In the genomic region with DNA sequence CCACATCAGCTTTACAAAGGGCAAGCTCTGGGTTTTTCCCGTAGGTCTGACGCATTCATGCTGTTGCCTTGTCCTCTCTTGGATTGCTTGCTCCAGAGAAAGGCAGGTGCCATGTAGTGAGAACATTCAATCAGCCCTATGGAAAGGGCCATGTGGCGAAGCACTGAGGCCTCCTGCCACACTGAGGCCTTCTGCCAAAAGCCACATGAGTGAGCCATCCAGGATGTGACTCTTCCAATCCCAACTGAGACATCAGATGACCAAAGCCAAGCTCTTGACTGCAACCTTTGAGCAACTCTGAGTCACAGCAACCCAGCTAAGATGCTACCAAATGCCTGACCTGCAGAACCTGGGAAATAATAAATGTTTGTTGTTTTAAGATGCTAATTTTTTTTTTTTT, we compare ENCODE assay signal across 23 cellular contexts. TPM values are rescaled to one million over a fixed set of nuclear protein-coding genes. Genes with fewer than 3 reads are reported as not detected.
DNase-seq lines count a peak whose midpoint lies in the region; ATAC-seq and TF ChIP-seq lines count a peak whose summit lies in the region.
"Had no signal": no experiment of that assay in that cellular context is flagged by ENCODE, and none has a peak within 500 bp of the region (broad histone marks: within the 10 kb centered on the region; RNA-seq: fewer than 3 reads in every experiment).

No MANE protein-coding gene starts in this region.

- no peaks in the 10 kb centered on the region for H3K9me3 ChIP-seq in MG63
- H3K9me3 ChIP-seq: Peyer's patch, prostate gland had no signal

- H3K4me3 ChIP-seq in MG63, result no peak overlapping the region
- no peak overlapping the region for H3K4me3 ChIP-seq in brain microvascular endothelial cell (ENCODE audit: low read depth, low read length)
- H3K4me3 ChIP-seq: Peyer's patch, prostate gland had no signal

- in situ Hi-C loops in brain microvascular endothelial cell (cut with HindIII; ENCODE audit: low pct_ligation_motif_present, low sequenced_read_pairs), result no loop called here

- peaks cover 8% of the 10 kb centered on the region for H3K27me3 Mint-ChIP-seq in activated T-cell treated with anti-CD3 and anti-CD28 coated beads, Interleukin-2, amount 50 U/mL, for 72 hours (ENCODE audit: low read depth)

- no peak for DNase-seq in activated T-cell treated with anti-CD3 and anti-CD28 coated beads, Interleukin-2, amount 50 U/mL, for 72 hours
- DNase-seq in activated T-cell treated with anti-CD3 and anti-CD28 coated beads, Interleukin-2, amount 50 U/mL, for 48 hours, result no peak
- DNase-seq in MG63 (peak; percentile 48), brain microvascular endothelial cell (peak; percentile 33), stromal cell of bone marrow (ENCODE audit: low read depth) (peak; percentile 47)
- DNase-seq: activated CD4-positive, alpha-beta memory T cell treated with anti-CD3 and anti-CD28 coated beads for 36 hours; activated T-cell treated with anti-CD3 and anti-CD28 coated beads, Interleukin-2, amount 50 U/mL, for 24 hours; islet precursor cell; mesendoderm; NCI-H1092 treated with DMSO at 0.1 percent for 48 hours; NCI-H774; Peyer's patch; stimulated activated naive CD4-positive, alpha-beta T cell; SW 1271 had no signal

- peaks cover 0 to 3% of the 10 kb centered on the region in 2 donors for H3K36me3 Mint-ChIP-seq in activated T-cell treated with anti-CD3 and anti-CD28 coated beads, Interleukin-2, amount 50 U/mL, for 72 hours (ENCODE audit: insufficient read depth in 2 of 2)
- H3K36me3 Mint-ChIP-seq: activated CD4-positive, alpha-beta memory T cell treated with anti-CD3 and anti-CD28 coated beads for 36 hours; activated naive CD4-positive, alpha-beta T cell treated with anti-CD3 and anti-CD28 coated beads, Interleukin-2, amount 50 U/mL, for 72 hours; type B pancreatic cell had no signal

- peaks cover 3% of the 10 kb centered on the region; the same call in 1 of the 2 replicates for H3K27me3 ChIP-seq in MG63
- H3K27me3 ChIP-seq in brain microvascular endothelial cell (replicated peaks), result peaks cover under 1% of the 10 kb centered on the region
- H3K27me3 ChIP-seq: Peyer's patch had no signal

- no peaks in the 10 kb centered on the region for H3K9me3 Mint-ChIP-seq in activated T-cell treated with anti-CD3 and anti-CD28 coated beads, Interleukin-2, amount 50 U/mL, for 72 hours
- H3K9me3 Mint-ChIP-seq: activated CD4-positive, alpha-beta memory T cell treated with anti-CD3 and anti-CD28 coated beads for 36 hours; activated naive CD4-positive, alpha-beta T cell treated with anti-CD3 and anti-CD28 coated beads, Interleukin-2, amount 50 U/mL, for 72 hours; activated T-cell treated with anti-CD3 and anti-CD28 coated beads, Interleukin-2, amount 50 U/mL, for 24 hours; nephron; type B pancreatic cell had no signal

- no peak overlapping the region for H3K27ac Mint-ChIP-seq in activated T-cell treated with anti-CD3 and anti-CD28 coated beads, Interleukin-2, amount 50 U/mL, for 72 hours
- H3K27ac Mint-ChIP-seq: activated CD4-positive, alpha-beta memory T cell treated with anti-CD3 and anti-CD28 coated beads for 36 hours; activated naive CD4-positive, alpha-beta T cell treated with anti-CD3 and anti-CD28 coated beads, Interleukin-2, amount 50 U/mL, for 72 hours; activated T-cell treated with anti-CD3 and anti-CD28 coated beads, Interleukin-2, amount 50 U/mL, for 24 hours; nephron; type B pancreatic cell had no signal

- no peak overlapping the region for H3K27ac ChIP-seq in brain microvascular endothelial cell
- H3K27ac ChIP-seq: Peyer's patch, prostate gland had no signal

- no peak for TF ChIP-seq CTCF in brain microvascular endothelial cell (IDR thresholded peaks at IDR 0.05; ENCODE audit: low read depth, low read length, missing control alignments)

- peak; percentile 44 to 69 for ATAC-seq in activated T-cell treated with anti-CD3 and anti-CD28 coated beads, Interleukin-2, amount 50 U/mL, for 72 hours (replicated peaks in 1 of 2)
- no peak for ATAC-seq in GM18517 (IDR thresholded peaks at IDR 0.05; ENCODE audit: unreplicated experiment)
- ATAC-seq in GM21717 (IDR thresholded peaks at IDR 0.05; ENCODE audit: unreplicated experiment), result no peak
- no peak for ATAC-seq in HG03520 (IDR thresholded peaks at IDR 0.05; ENCODE audit: unreplicated experiment)
- ATAC-seq: HepG2 had no signal

- H3K36me3 ChIP-seq in MG63 (no peaks in the 10 kb centered on the region), brain microvascular endothelial cell (replicated peaks) (no peaks in the 10 kb centered on the region)
- H3K36me3 ChIP-seq: Peyer's patch, prostate gland had no signal

- no peak overlapping the region for H3K4me3 Mint-ChIP-seq in activated T-cell treated with anti-CD3 and anti-CD28 coated beads, Interleukin-2, amount 50 U/mL, for 72 hours
- H3K4me3 Mint-ChIP-seq: activated CD4-positive, alpha-beta memory T cell treated with anti-CD3 and anti-CD28 coated beads for 36 hours; activated T-cell treated with anti-CD3 and anti-CD28 coated beads, Interleukin-2, amount 50 U/mL, for 24 hours; nephron; type B pancreatic cell had no signal

- no peaks in the 10 kb centered on the region for H3K4me1 Mint-ChIP-seq in activated T-cell treated with anti-CD3 and anti-CD28 coated beads, Interleukin-2, amount 50 U/mL, for 72 hours (ENCODE audit: low read depth)

RNA-seq across cellular contexts. Expression of gene PANX3, which starts 9.0 kb away (rescaled TPM):
- not detected for total RNA-seq in activated T-cell treated with anti-CD3 and anti-CD28 coated beads, Interleukin-2, amount 50 U/mL, for 72 hours
- total RNA-seq in MG63 (2014; rRNA removed; shearing (Covaris generic); ENCODE audit: low replicate concordance), result not detected in 2 replicates
- total RNA-seq: A673; activated CD4-positive, alpha-beta memory T cell treated with anti-CD3 and anti-CD28 coated beads for 36 hours; activated naive CD4-positive, alpha-beta T cell treated with anti-CD3 and anti-CD28 coated beads, Interleukin-2, amount 50 U/mL, for 72 hours; HepG2; Peyer's patch; prostate gland had no signal

RNA-seq across cellular contexts. Expression of gene TBRG1, which starts 20.5 kb away (rescaled TPM):
- total RNA-seq in activated T-cell treated with anti-CD3 and anti-CD28 coated beads, Interleukin-2, amount 50 U/mL, for 72 hours, result 10 to 100 TPM; 45.5 to 50.8 TPM
- total RNA-seq in MG63 (2014; rRNA removed; shearing (Covaris generic); ENCODE audit: low replicate concordance), result 13.2 and 24.9 TPM in 2 replicates

RNA-seq across cellular contexts. Expression of gene OR8A1, which starts 32.4 kb away (rescaled TPM):
- not detected for total RNA-seq in activated T-cell treated with anti-CD3 and anti-CD28 coated beads, Interleukin-2, amount 50 U/mL, for 72 hours
- not detected in 2 replicates for total RNA-seq in MG63 (2014; rRNA removed; shearing (Covaris generic); ENCODE audit: low replicate concordance)
- total RNA-seq: A673; activated CD4-positive, alpha-beta memory T cell treated with anti-CD3 and anti-CD28 coated beads for 36 hours; activated naive CD4-positive, alpha-beta T cell treated with anti-CD3 and anti-CD28 coated beads, Interleukin-2, amount 50 U/mL, for 72 hours; HepG2; Peyer's patch; prostate gland had no signal

RNA-seq across cellular contexts. Expression of gene OR8B12, which starts 58.7 kb away (rescaled TPM):
- not detected for total RNA-seq in activated T-cell treated with anti-CD3 and anti-CD28 coated beads, Interleukin-2, amount 50 U/mL, for 72 hours
- not detected in 2 replicates for total RNA-seq in MG63 (2014; rRNA removed; shearing (Covaris generic); ENCODE audit: low replicate concordance)
- total RNA-seq: A673; activated CD4-positive, alpha-beta memory T cell treated with anti-CD3 and anti-CD28 coated beads for 36 hours; activated naive CD4-positive, alpha-beta T cell treated with anti-CD3 and anti-CD28 coated beads, Interleukin-2, amount 50 U/mL, for 72 hours; HepG2; Peyer's patch; prostate gland had no signal

Comparison
In these comparisons a context has a peak if more than half of its experiments do, and no peak if none do; other contexts are left out.
1. ATAC-seq: peak in activated T-cell treated with anti-CD3 and anti-CD28 coated beads, Interleukin-2, amount 50 U/mL, for 72 hours (2 of 2); none in GM18517 (single experiment), GM21717 (single experiment) and HG03520 (single experiment).
2. DNase-seq: peak in MG63 (single experiment), brain microvascular endothelial cell (single experiment) and stromal cell of bone marrow (single experiment); none in activated T-cell treated with anti-CD3 and anti-CD28 coated beads, Interleukin-2, amount 50 U/mL, for 72 hours (0 of 2) and activated T-cell treated with anti-CD3 and anti-CD28 coated beads, Interleukin-2, amount 50 U/mL, for 48 hours (0 of 2).